Comparison of ENCODE assay signal across 1 cellular context in genomic region chr1:180542113-180542512, GRCh38.
TF ChIP-seq lines count a peak whose summit lies in the region.

No MANE protein-coding gene starts in this region.

TF ChIP-seq in GM23338, 12 proteins besides CTCF, POLR2A, EP300 and RAD21 (continued from another document):
- TF ChIP-seq ZNF462 (CRISPR knock-in tag; IDR thresholded peaks at IDR 0.05), result no peak
- TF ChIP-seq EZH2phosphoT487 (IDR thresholded peaks at IDR 0.05; ENCODE audit: unreplicated experiment), result no peak
- no peak for TF ChIP-seq REST (IDR thresholded peaks at IDR 0.05; ENCODE audit: unreplicated experiment)
